Comparison of ENCODE assay signal across 9 cellular contexts in the genomic region with DNA sequence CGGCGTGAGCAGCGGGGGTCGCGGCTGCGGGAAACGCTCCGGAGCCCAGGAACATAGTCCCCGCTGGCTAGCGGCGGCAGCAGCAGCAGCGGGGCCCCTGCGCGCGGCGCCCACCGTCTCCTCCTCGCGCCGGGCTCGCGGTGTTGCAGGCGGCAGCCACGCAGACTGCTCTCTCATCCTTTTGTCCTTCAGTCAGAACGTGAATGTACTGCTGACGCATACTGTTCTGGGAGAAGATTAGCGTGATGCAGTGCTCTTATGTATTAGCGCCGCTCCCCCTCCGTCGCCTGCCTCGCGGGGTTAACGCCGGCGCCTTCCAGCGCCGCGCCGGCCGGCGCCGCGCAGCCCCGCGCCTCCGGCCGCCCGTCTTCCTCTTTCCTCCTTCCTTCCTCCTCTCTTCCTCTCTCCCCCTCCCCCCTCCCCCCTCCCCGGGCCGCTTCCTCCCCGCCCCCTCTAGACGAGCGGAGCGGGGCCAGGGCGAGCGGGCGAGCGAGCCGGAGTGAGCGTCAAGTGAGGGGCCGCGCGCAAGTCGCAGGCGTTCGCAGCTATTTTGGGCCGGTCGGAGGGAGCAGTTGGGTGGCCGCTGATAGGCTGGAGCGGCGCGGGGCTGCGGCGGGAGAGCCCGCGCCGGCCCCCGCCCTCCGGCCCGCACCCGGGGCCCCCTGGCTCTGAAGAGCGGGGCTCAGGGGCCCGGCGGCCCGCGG. TPM values are rescaled to one million over a fixed set of nuclear protein-coding genes. Genes with fewer than 3 reads are reported as not detected.
DNase-seq lines count a peak whose midpoint lies in the region; ATAC-seq, FAIRE-seq and TF ChIP-seq lines count a peak whose summit lies in the region.
"Had no signal": no experiment of that assay in that cellular context is flagged by ENCODE, and none has a peak within 500 bp of the region (broad histone marks: within the 10 kb centered on the region; RNA-seq: fewer than 3 reads in every experiment).

No MANE protein-coding gene starts in this region.

- ATAC-seq in HepG2 = no peak
- peak; percentile 58 for ATAC-seq in HG03139 (IDR thresholded peaks at IDR 0.05; ENCODE audit: unreplicated experiment)
- ATAC-seq in psoas muscle = peak; percentile 70 to 94 (median 84)

- TF ChIP-seq POLR2A in HepG2 (IDR thresholded peaks at IDR 0.05; ENCODE audit: insufficient read depth in 1 of 2, low read depth in 2 of 2, low read length in 2 of 2) = no peak
- TF ChIP-seq POLR2A in uterus (IDR thresholded peaks at IDR 0.05) = peak in 1 of 2 donors; percentile 9

- no peaks in the 10 kb centered on the region for H3K79me2 ChIP-seq in HepG2 (ENCODE audit: insufficient read depth, low read length)

- H3K4me1 ChIP-seq in liver (ENCODE audit: control insufficient read depth in 4 of 4, insufficient read depth in 4 of 4, low read length in 3 of 4) (peaks cover 7 to 29% (median 16%) of the 10 kb centered on the region in 4 donors), HepG2 (ENCODE audit: insufficient read depth, low read length) (no peaks in the 10 kb centered on the region), adipocyte (ENCODE audit: control insufficient read depth, insufficient read depth, low read length) (peaks cover 12% of the 10 kb centered on the region), psoas muscle (peaks cover 6% of the 10 kb centered on the region), uterus (peaks cover 5 to 6% of the 10 kb centered on the region in 2 donors)

- H3K36me3 ChIP-seq in liver (ENCODE audit: control insufficient read depth in 4 of 4, insufficient read depth in 3 of 4, low read depth in 1 of 4, low read length in 3 of 4) (peaks cover 0 to 6% (median 1%) of the 10 kb centered on the region in 4 donors), HepG2 (replicated peaks in 1 of 2; ENCODE audit: control insufficient read depth in 1 of 2, insufficient read depth in 2 of 2, low read length in 2 of 2) (peaks cover 8 to 25% of the 10 kb centered on the region in 2 experiments; a peak in 4 of 5 replicates), SK-N-MC (ENCODE audit: insufficient read depth, low read length) (peaks cover 17% of the 10 kb centered on the region; the same call in 1 of the 2 replicates), adipocyte (ENCODE audit: control insufficient read depth, insufficient read depth, low read length, severe bottlenecking) (peaks cover 10% of the 10 kb centered on the region), psoas muscle (ENCODE audit: insufficient read depth in 1 of 2, low read depth in 1 of 2) (no peaks in the 10 kb centered on the region), uterus (no peaks in the 10 kb centered on the region)

- 52% methylated on average over 87 of the region's 87 CpGs for WGBS in liver
- WGBS in HepG2 (ENCODE audit: low lambda C conversion rate) = 98% methylated on average over 65 of the region's 87 CpGs
- 0 to 1% (median 0%) methylated on average over 53 to 84 of the region's 87 CpGs for WGBS in psoas muscle, 3 donors

- TF ChIP-seq EP300 in HepG2 (IDR thresholded peaks at IDR 0.05; ENCODE audit: low read depth in 2 of 2, low read length in 2 of 2) (no peak), HepG2 (CRISPR knock-in tag; IDR thresholded peaks at IDR 0.05; ENCODE audit: borderline replicate concordance) (no peak)

- H3K9ac ChIP-seq in liver (ENCODE audit: low read depth in 1 of 2, low read length in 2 of 2) (no peak overlapping the region), HepG2 (ENCODE audit: insufficient read depth, low read depth, low read length) (no peak overlapping the region), SK-N-MC (ENCODE audit: insufficient read length) (peak overlapping the region; percentile 64), adipocyte (ENCODE audit: low read length) (peak overlapping the region; percentile 58)

- no TSS peak for BruUV-seq in HepG2 (replicated peaks; lab: Mats Ljungman, UMichigan)

- TF ChIP-seq RAD21 in liver (IDR thresholded peaks at IDR 0.05) = peak in 1 of 2 donors; percentile 4
- no peak for TF ChIP-seq RAD21 in HepG2 (CRISPR knock-in tag; IDR thresholded peaks at IDR 0.05)

- H4K20me1 ChIP-seq in HepG2 (ENCODE audit: insufficient read depth, low read length) = no peaks in the 10 kb centered on the region; the same call in 1 of the 2 replicates

- peak overlapping the region in 2 of 3 donors; percentile 19 to 50 for H3K4me3 ChIP-seq in liver (ENCODE audit: low read depth in 1 of 3, low read length in 3 of 3)
- no peak overlapping the region for H3K4me3 ChIP-seq in HepG2 (replicated peaks in 1 of 3; ENCODE audit: insufficient read depth in 1 of 3, low read depth in 2 of 3, low read length in 3 of 3)
- H3K4me3 ChIP-seq in SK-N-MC = peak overlapping the region; percentile 85
- peak overlapping the region; percentile 78 for H3K4me3 ChIP-seq in adipocyte (ENCODE audit: low read length)
- H3K4me3 ChIP-seq in psoas muscle = peak overlapping the region; percentile 65
- peak overlapping the region; percentile 25 to 49 for H3K4me3 ChIP-seq in uterus

- H2AFZ ChIP-seq in HepG2 (ENCODE audit: low read length) = no peak overlapping the region

- intact Hi-C loops in HepG2 (cut with micrococcal nuclease; ENCODE audit: unreplicated experiment) (no loop called here), cardiac septum (cut with DNase I) (loop anchor here (5.0 kb wide), 1 partner anchor 320 kb away; no protein-coding TSS in a partner anchor), psoas muscle (cut with DNase I) (no loop called here), uterus (cut with DNase I; ENCODE audit: low total_unique reads) (no loop called here)

- no peaks in the 10 kb centered on the region for H3K27me3 ChIP-seq in liver (ENCODE audit: control insufficient read depth in 4 of 4, insufficient read depth in 4 of 4, low read length in 3 of 4)
- no peaks in the 10 kb centered on the region for H3K27me3 ChIP-seq in HepG2 (ENCODE audit: control insufficient read depth in 1 of 2, insufficient read depth in 2 of 2, low read length in 2 of 2)
- no peaks in the 10 kb centered on the region for H3K27me3 ChIP-seq in adipocyte (replicated peaks; ENCODE audit: control insufficient read depth, insufficient read depth, low read length)
- H3K27me3 ChIP-seq in psoas muscle (ENCODE audit: insufficient read depth in 3 of 3, low read length in 2 of 3) = peaks cover 0 to 8% (median 0%) of the 10 kb centered on the region in 3 donors
- no peaks in the 10 kb centered on the region for H3K27me3 ChIP-seq in uterus

- FAIRE-seq in HepG2 (lab: Jason Lieb, UNC) = no peak
- FAIRE-seq: G401.6 had no signal

- DNase-seq in HepG2 (ENCODE audit: low spot score) (no peak), SK-N-MC (ENCODE audit: low read depth, low spot score) (peak; percentile 76), adipocyte (ENCODE audit: low read depth) (peak; percentile 88), cardiac septum (ENCODE audit: low spot score) (peak; percentile 81), psoas muscle (peak; percentile 56 to 68), uterus (peak; percentile 38 to 51)

- CTCF ChIA-PET in HepG2 (lab: Yijun Ruan, JAX; ENCODE audit: low intra/inter-chr PET ratio, low total read pairs) = no interaction called here

- in situ Hi-C loops in HepG2 (cut with HindIII; ENCODE audit: extremely low pct_ligation_motif_present, low pct_unique_long_range_greater_than_20kb) = no loop called here

- H3K4me2 ChIP-seq in HepG2 (ENCODE audit: low read depth, low read length) = no peak overlapping the region

- TF ChIP-seq CTCF in liver (IDR thresholded peaks at IDR 0.05; ENCODE audit: low read depth, low read length, missing input control) (no peak), HepG2 (CRISPR knock-in tag; IDR thresholded peaks at IDR 0.05) (no peak), psoas muscle (IDR thresholded peaks at IDR 0.05) (peak; percentile 39), uterus (IDR thresholded peaks at IDR 0.05) (peak in 2 of 4 experiments; percentile 45 to 46)

- H3K27ac ChIP-seq in liver (ENCODE audit: low read depth in 1 of 2, low read length in 2 of 2) (no peak overlapping the region), HepG2 (ENCODE audit: extremely low read length, insufficient read depth, low read length) (no peak overlapping the region), SK-N-MC (peak overlapping the region; percentile 46; the same call in 1 of the 2 replicates), psoas muscle (no peak overlapping the region), uterus (peak overlapping the region; percentile 44 to 55)

- POLR2A ChIA-PET in HepG2 (lab: Yijun Ruan, JAX) = no interaction called here

- H3K9me3 ChIP-seq in liver (ENCODE audit: control insufficient read depth in 4 of 4, low read length in 3 of 4) = no peaks in the 10 kb centered on the region
- H3K9me3 ChIP-seq in HepG2 (ENCODE audit: low read length) = no peaks in the 10 kb centered on the region
- H3K9me3 ChIP-seq in SK-N-MC (ENCODE audit: low read depth, low read length) = no peaks in the 10 kb centered on the region
- no peaks in the 10 kb centered on the region for H3K9me3 ChIP-seq in adipocyte (ENCODE audit: control insufficient read depth, low read length)
- H3K9me3 ChIP-seq in psoas muscle = no peaks in the 10 kb centered on the region
- no peaks in the 10 kb centered on the region for H3K9me3 ChIP-seq in uterus

RNA-seq across cellular contexts. Expression of a gene that starts 0.8 kb away (rescaled TPM):
- total RNA-seq in liver (1 to 10 TPM in 1 of 2 donors, under 1 TPM in 1; 0.75 to 2.7 TPM), HepG2 (2016; rRNA removed; fragmentation: Illumina TruSeq; extraction: Trizol) (not detected in 2 replicates), cardiac septum (3.7 TPM), psoas muscle (1 to 10 TPM; 2.7 to 5.0 (median 3.1) TPM), uterus (1 to 10 TPM in 2 of 4 donors, under 1 TPM in 2; 0.29 to 2.5 (median 1.2) TPM)
- polyA plus RNA-seq in liver (1 to 10 TPM in 1 of 2 donors, under 1 TPM in 1; 0.54 to 1.6 TPM), HepG2 (2011; rRNA removed) (not detected in 2 replicates), psoas muscle (1 to 10 TPM in 1 of 3 donors, under 1 TPM in 2; 0.39 to 1.2 (median 0.61) TPM)
- total RNA-seq in HepG2 (2016; cell fraction: cytosol; rRNA removed; fragmentation: Illumina TruSeq; extraction: Trizol; ENCODE audit: low read depth) = not detected in 2 replicates
- total RNA-seq in HepG2 (2016; cell fraction: insoluble cytoplasmic fraction; rRNA removed; fragmentation: Illumina TruSeq; extraction: Trizol) = not detected in 2 replicates
- total RNA-seq in HepG2 (2016; cell fraction: membrane; rRNA removed; fragmentation: Illumina TruSeq; extraction: Trizol) = not detected in 2 replicates
- not detected in 2 replicates for total RNA-seq in HepG2 (2016; cell fraction: nucleus; rRNA removed; fragmentation: Illumina TruSeq; extraction: Trizol)
- polyA plus RNA-seq in HepG2 (2011; cell fraction: cytosol; rRNA removed) = not detected in 2 replicates
- not detected in 2 replicates for polyA plus RNA-seq in HepG2 (2011; cell fraction: nucleus; rRNA removed)
- polyA plus RNA-seq in HepG2 (2012) = 0.08 and 0.23 TPM in 2 replicates
- not detected in 2 replicates for polyA plus RNA-seq in HepG2 (2016; cell fraction: cytosol; fragmentation: Illumina TruSeq; extraction: Trizol; ENCODE audit: low read depth)
- not detected in 2 replicates for polyA plus RNA-seq in HepG2 (2016; cell fraction: insoluble cytoplasmic fraction; fragmentation: Illumina TruSeq; extraction: Trizol; ENCODE audit: low read depth)
- not detected in 2 replicates for polyA plus RNA-seq in HepG2 (2016; cell fraction: membrane; fragmentation: Illumina TruSeq; extraction: Trizol; ENCODE audit: low read depth)
- not detected in 2 replicates for polyA plus RNA-seq in HepG2 (2016; cell fraction: nucleus; fragmentation: Illumina TruSeq; extraction: Trizol; ENCODE audit: insufficient read depth, low read depth)
- polyA minus RNA-seq in HepG2 (2011; rRNA and poly(A)+ RNA removed; ENCODE audit: low replicate concordance) = not detected in 2 replicates
- polyA minus RNA-seq in HepG2 (2011; cell fraction: cytosol; rRNA and poly(A)+ RNA removed) = not detected in 2 replicates
- not detected in 2 replicates for polyA minus RNA-seq in HepG2 (2011; cell fraction: nucleus; rRNA and poly(A)+ RNA removed)

Comparison
In these comparisons a context has a peak if more than half of its experiments do, and no peak if none do; other contexts are left out.
1. H3K4me3 ChIP-seq: peak in liver (2 of 3), SK-N-MC (single experiment), adipocyte (single experiment), psoas muscle (single experiment) and uterus (2 of 2); none in HepG2 (0 of 3).
2. H3K27ac ChIP-seq: peak in SK-N-MC (single experiment) and uterus (2 of 2); none in liver (0 of 2), HepG2 (single experiment) and psoas muscle (single experiment).
3. H3K9ac ChIP-seq: peak in SK-N-MC (single experiment) and adipocyte (single experiment); none in liver (0 of 2) and HepG2 (single experiment).